Comparison of ENCODE assay signal across 2 cellular contexts in the genomic region with DNA sequence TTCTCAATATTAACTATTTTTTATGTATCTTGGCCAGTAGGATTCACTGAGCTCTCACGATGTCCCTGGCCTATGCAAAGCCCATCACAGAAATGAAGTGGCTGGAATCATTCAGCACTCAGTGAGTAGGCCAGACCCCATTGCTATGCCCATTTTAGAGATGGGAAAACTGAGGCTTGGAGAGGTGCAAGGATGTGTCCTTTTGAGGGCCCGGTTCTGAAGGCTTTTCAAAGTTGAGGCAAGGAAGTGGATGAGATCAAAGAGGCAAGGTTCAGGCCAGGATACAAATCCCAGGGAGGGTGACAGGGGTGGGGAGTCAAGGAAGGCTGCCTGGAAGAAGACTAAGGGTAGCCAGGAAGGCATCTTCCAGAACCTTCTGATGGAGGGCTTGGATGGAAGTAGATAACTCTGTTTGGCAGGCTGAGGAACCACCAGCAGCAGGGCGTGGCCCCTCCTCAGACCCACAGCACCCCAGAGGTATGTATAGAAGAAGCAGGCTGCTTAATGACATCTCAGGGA.
TF ChIP-seq lines count a peak whose summit lies in the region.

No MANE protein-coding gene starts in this region.

TF ChIP-seq in SK-N-SH, 30 proteins besides CTCF, POLR2A, EP300 and RAD21:
- no peak for TF ChIP-seq YY1 (IDR thresholded peaks at IDR 0.05; ENCODE audit: low read depth)
- TF ChIP-seq GABPA (IDR thresholded peaks at IDR 0.05; ENCODE audit: low read depth): no peak
TF ChIP-seq in SK-N-SH: peak in this region for 0.

TF ChIP-seq in SK-N-SH treated with all-trans-retinoic acid at 6 μM for 48 hours, 23 proteins besides CTCF, POLR2A, EP300 and RAD21:
- TF ChIP-seq TOX (CRISPR knock-in tag; IDR thresholded peaks at IDR 0.05; ENCODE audit: borderline replicate concordance): no peak
- TF ChIP-seq, protein P1, sequence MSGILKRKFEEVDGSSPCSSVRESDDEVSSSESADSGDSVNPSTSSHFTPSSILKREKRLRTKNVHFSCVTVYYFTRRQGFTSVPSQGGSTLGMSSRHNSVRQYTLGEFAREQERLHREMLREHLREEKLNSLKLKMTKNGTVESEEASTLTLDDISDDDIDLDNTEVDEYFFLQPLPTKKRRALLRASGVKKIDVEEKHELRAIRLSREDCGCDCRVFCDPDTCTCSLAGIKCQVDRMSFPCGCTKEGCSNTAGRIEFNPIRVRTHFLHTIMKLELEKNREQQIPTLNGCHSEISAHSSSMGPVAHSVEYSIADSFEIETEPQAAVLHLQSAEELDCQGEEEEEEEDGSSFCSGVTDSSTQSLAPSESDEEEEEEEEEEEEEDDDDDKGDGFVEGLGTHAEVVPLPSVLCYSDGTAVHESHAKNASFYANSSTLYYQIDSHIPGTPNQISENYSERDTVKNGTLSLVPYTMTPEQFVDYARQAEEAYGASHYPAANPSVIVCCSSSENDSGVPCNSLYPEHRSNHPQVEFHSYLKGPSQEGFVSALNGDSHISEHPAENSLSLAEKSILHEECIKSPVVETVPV (CRISPR knock-in tag; IDR thresholded peaks at IDR 0.05): no peak
- TF ChIP-seq, protein P2, sequence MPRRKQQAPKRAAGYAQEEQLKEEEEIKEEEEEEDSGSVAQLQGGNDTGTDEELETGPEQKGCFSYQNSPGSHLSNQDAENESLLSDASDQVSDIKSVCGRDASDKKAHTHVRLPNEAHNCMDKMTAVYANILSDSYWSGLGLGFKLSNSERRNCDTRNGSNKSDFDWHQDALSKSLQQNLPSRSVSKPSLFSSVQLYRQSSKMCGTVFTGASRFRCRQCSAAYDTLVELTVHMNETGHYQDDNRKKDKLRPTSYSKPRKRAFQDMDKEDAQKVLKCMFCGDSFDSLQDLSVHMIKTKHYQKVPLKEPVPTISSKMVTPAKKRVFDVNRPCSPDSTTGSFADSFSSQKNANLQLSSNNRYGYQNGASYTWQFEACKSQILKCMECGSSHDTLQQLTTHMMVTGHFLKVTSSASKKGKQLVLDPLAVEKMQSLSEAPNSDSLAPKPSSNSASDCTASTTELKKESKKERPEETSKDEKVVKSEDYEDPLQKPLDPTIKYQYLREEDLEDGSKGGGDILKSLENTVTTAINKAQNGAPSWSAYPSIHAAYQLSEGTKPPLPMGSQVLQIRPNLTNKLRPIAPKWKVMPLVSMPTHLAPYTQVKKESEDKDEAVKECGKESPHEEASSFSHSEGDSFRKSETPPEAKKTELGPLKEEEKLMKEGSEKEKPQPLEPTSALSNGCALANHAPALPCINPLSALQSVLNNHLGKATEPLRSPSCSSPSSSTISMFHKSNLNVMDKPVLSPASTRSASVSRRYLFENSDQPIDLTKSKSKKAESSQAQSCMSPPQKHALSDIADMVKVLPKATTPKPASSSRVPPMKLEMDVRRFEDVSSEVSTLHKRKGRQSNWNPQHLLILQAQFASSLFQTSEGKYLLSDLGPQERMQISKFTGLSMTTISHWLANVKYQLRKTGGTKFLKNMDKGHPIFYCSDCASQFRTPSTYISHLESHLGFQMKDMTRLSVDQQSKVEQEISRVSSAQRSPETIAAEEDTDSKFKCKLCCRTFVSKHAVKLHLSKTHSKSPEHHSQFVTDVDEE (CRISPR knock-in tag; IDR thresholded peaks at IDR 0.05): no peak
- TF ChIP-seq ISL1 (CRISPR knock-in tag; IDR thresholded peaks at IDR 0.05): no peak
- TF ChIP-seq ZNF8 (CRISPR knock-in tag; IDR thresholded peaks at IDR 0.05): no peak
- no peak for TF ChIP-seq ARNTL (CRISPR knock-in tag; IDR thresholded peaks at IDR 0.05; ENCODE audit: borderline replicate concordance, low read depth)
- TF ChIP-seq OSR1 (CRISPR knock-in tag; IDR thresholded peaks at IDR 0.05): no peak
- TF ChIP-seq BACH2 (CRISPR knock-in tag; IDR thresholded peaks at IDR 0.05; ENCODE audit: borderline replicate concordance): no peak
- no peak for TF ChIP-seq ZFP30 (CRISPR knock-in tag; IDR thresholded peaks at IDR 0.05)
- no peak for TF ChIP-seq ESRRG (CRISPR knock-in tag; IDR thresholded peaks at IDR 0.05)
- TF ChIP-seq GLIS3 (CRISPR knock-in tag; IDR thresholded peaks at IDR 0.05): no peak
- no peak for TF ChIP-seq CSDC2 (CRISPR knock-in tag; IDR thresholded peaks at IDR 0.05)
- no peak for TF ChIP-seq ZNF565 (CRISPR knock-in tag; conservative IDR thresholded peaks at IDR 0.05; ENCODE audit: low read depth)
